7 cellular contexts compared by ENCODE assay signal in the genomic region with DNA sequence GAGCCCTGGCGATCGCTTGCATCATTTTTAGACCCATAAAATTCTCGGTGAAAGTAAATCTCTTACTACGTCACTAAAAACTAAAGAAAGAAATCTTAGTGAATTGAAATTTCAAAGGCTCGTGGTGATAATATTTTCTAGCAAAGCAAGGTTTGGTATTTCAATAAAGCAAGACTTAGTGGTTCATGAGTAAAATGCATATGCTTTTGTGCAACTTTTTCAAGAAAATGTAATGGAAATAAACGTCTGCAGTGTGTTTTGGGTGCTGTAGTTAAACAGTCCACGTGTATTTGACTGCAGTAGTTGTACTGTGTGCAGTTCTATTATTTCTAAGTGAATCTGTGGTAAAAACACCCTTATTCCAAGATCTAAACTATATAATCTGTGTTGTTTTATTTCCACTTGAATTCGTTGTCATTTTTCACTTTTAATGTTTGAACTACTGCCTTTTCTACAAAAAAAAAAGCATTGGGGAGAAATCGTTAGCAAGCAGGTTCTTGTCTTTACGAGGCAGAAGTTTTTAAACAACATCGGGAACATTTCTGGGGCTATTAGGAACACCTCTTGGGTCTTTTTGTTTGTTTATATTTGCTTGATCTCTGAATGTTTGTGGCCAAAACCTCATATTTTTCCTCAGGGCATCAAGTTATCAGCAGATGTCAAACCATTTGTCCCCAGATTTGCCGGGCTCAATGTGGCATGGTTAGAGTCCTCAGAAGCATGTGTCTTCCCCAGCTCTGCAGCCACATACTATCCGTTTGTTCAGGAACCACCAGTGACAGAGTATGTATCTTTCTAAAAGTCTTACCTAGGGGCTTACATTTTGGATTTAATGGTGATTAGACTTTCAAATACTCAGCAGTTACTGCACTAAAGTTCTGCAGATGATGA. TPM values are rescaled to one million over a fixed set of nuclear protein-coding genes. Genes with fewer than 3 reads are reported as not detected.
DNase-seq lines count a peak whose midpoint lies in the region; ATAC-seq and TF ChIP-seq lines count a peak whose summit lies in the region.

No MANE protein-coding gene starts in this region.

- peak overlapping the region; percentile 49; the same call in 1 of the 2 replicates for H3K14ac ChIP-seq in H9 (ENCODE audit: insufficient read depth, low read length)

- H3K56ac ChIP-seq in H9 (ENCODE audit: insufficient read length, low read depth, low read length): no peak overlapping the region

- no peaks in the 10 kb centered on the region for H3K9me3 Mint-ChIP-seq in H9

- H2BK12ac ChIP-seq in H9 (ENCODE audit: insufficient read length, low read depth, low read length): no peak overlapping the region

- no peak overlapping the region for H3K23ac ChIP-seq in H9 (ENCODE audit: insufficient read length, low read depth, low read length)

- no peak overlapping the region for H4K8ac ChIP-seq in H9 (replicated peaks; ENCODE audit: insufficient read length, low read depth, low read length)

- H3K36me3 ChIP-seq in SK-N-MC (ENCODE audit: insufficient read depth, low read length): peaks cover 47% of the 10 kb centered on the region
- H3K36me3 ChIP-seq in fibroblast of lung (ENCODE audit: control insufficient read depth, insufficient read depth, low read length): peaks cover 2% of the 10 kb centered on the region
- peaks cover 0 to 42% of the 10 kb centered on the region in 2 donors for H3K36me3 ChIP-seq in psoas muscle (ENCODE audit: insufficient read depth in 1 of 2, low read depth in 1 of 2)

- TF ChIP-seq CTCF in H9 (conservative IDR thresholded peaks at IDR 0.05): 0 out of 3 replicates have a peak, but pooled peaks have one; percentile 1
- TF ChIP-seq CTCF in fibroblast of lung (conservative IDR thresholded peaks at IDR 0.05 in 1 of 2, IDR thresholded peaks at IDR 0.05 in 1 of 2; ENCODE audit: low read depth in 1 of 2, low read length in 2 of 2): no peak
- no peak for TF ChIP-seq CTCF in psoas muscle (IDR thresholded peaks at IDR 0.05)

- DNase-seq in H9 (no peak), SK-N-MC (ENCODE audit: low read depth, low spot score) (peak; percentile 10), fibroblast of lung (ENCODE audit: low read depth in 2 of 2) (no peak), psoas muscle (no peak), globus pallidus (ENCODE audit: low spot score) (no peak)

- no peak overlapping the region for H2BK15ac ChIP-seq in H9 (ENCODE audit: low read depth, low read length)

- H3K27me3 ChIP-seq in H9 (ENCODE audit: insufficient read depth, low read length) (no peaks in the 10 kb centered on the region), fibroblast of lung (ENCODE audit: control insufficient read depth, insufficient read depth, low read length) (no peaks in the 10 kb centered on the region), psoas muscle (ENCODE audit: insufficient read depth in 3 of 3, low read length in 2 of 3) (no peaks in the 10 kb centered on the region)

- peak overlapping the region; percentile 79 to 88 for H3K4me3 Mint-ChIP-seq in H9

- H3K9ac ChIP-seq in H9 (ENCODE audit: extremely low read depth, insufficient read length, low read length) (peak overlapping the region; percentile 88), SK-N-MC (ENCODE audit: insufficient read length) (peak overlapping the region; percentile 96), fibroblast of lung (ENCODE audit: insufficient read depth, low read length) (peak overlapping the region; percentile 100)

- H4K20me1 ChIP-seq in H9 (ENCODE audit: control insufficient read depth, insufficient read depth, insufficient read length) (no peaks in the 10 kb centered on the region), fibroblast of lung (ENCODE audit: control insufficient read depth, extremely low read depth, insufficient read depth, low read length) (peaks cover 2% of the 10 kb centered on the region)

- H4K5ac ChIP-seq in H9 (ENCODE audit: insufficient read length, low read depth, low read length): no peak overlapping the region

- peak overlapping the region; percentile 73 for H3T11ph ChIP-seq in H9 (ENCODE audit: low read length)

- H3K36me3 Mint-ChIP-seq in H9 (ENCODE audit: insufficient read depth in 1 of 3, low read depth in 3 of 3): peaks cover 26 to 62% (median 59%) of the 10 kb centered on the region in 3 experiments; a peak in 6 of 7 replicates

- H3K79me2 ChIP-seq in H9 (ENCODE audit: insufficient read depth, low read length) (peaks cover 25% of the 10 kb centered on the region; the same call in 1 of the 2 replicates), fibroblast of lung (ENCODE audit: control insufficient read depth, insufficient read depth, low read length) (peaks cover 59% of the 10 kb centered on the region)

- no CpG with 5 or more reads among the region's 13 CpGs for WGBS in H9 (ENCODE audit: extremely low coverage, insufficient read length, low lambda C conversion rate)
- WGBS in psoas muscle, 3 donors: 1 to 3% (median 2%) methylated on average over 13 of the region's 13 CpGs

- H2BK20ac ChIP-seq in H9 (ENCODE audit: low read depth, low read length, poor library complexity, severe bottlenecking): no peak overlapping the region

- peaks cover 4% of the 10 kb centered on the region for H3K79me1 ChIP-seq in H9 (ENCODE audit: insufficient read depth, low read depth, low read length, poor library complexity, severe bottlenecking)

- H2AFZ ChIP-seq in H9 (ENCODE audit: low read length) (no peak overlapping the region), fibroblast of lung (ENCODE audit: low read length) (no peak overlapping the region)

- H3K4me1 ChIP-seq in H9 (ENCODE audit: insufficient read depth, low read length) (no peaks in the 10 kb centered on the region), fibroblast of lung (ENCODE audit: control insufficient read depth, extremely low read depth, insufficient read depth, low read length) (peaks cover 11% of the 10 kb centered on the region), psoas muscle (peaks cover 52% of the 10 kb centered on the region)

- H3K27ac ChIP-seq in H9 (ENCODE audit: insufficient read length, low read depth, low read length) (peak overlapping the region; percentile 86), SK-N-MC (peak overlapping the region; percentile 99), fibroblast of lung (ENCODE audit: insufficient read depth, low read length) (peak overlapping the region; percentile 99), psoas muscle (peak overlapping the region; percentile 100)

- peak overlapping the region; percentile 46 for H3K4me2 ChIP-seq in H9 (ENCODE audit: insufficient read depth, insufficient read length, low read length)
- H3K4me2 ChIP-seq in fibroblast of lung (ENCODE audit: extremely low read depth, insufficient read depth, low read length): peak overlapping the region; percentile 77

- H3K9me3 ChIP-seq in H9 (ENCODE audit: control insufficient read depth, low read depth, low read length) (no peaks in the 10 kb centered on the region), SK-N-MC (ENCODE audit: low read depth, low read length) (no peaks in the 10 kb centered on the region), fibroblast of lung (ENCODE audit: control insufficient read depth, insufficient read depth, low read depth, low read length) (no peaks in the 10 kb centered on the region), psoas muscle (no peaks in the 10 kb centered on the region)

- H3K27me3 Mint-ChIP-seq in H9 (ENCODE audit: low read depth): no peaks in the 10 kb centered on the region

- H2BK120ac ChIP-seq in H9 (ENCODE audit: low read depth, low read length, poor library complexity, severe bottlenecking): no peak overlapping the region

- no peak overlapping the region for H2BK5ac ChIP-seq in H9 (ENCODE audit: insufficient read length, low read length)

- peaks cover 4% of the 10 kb centered on the region for H3K23me2 ChIP-seq in H9 (ENCODE audit: insufficient read length, low read depth, low read length, poor library complexity, severe bottlenecking)

- peak overlapping the region; percentile 90 to 100 (median 99) for H3K27ac Mint-ChIP-seq in H9

- intact Hi-C loops in psoas muscle (cut with DNase I): loop anchor here in 1 of 2 donors (2.0 kb wide), 1 partner anchor 230 kb away; no protein-coding TSS in a partner anchor

- H3K4me3 ChIP-seq in SK-N-MC: peak overlapping the region; percentile 91
- H3K4me3 ChIP-seq in fibroblast of lung (replicated peaks in 1 of 4; ENCODE audit: control extremely low read depth in 1 of 4, insufficient read depth in 1 of 4, low read depth in 3 of 4, low read length in 4 of 4): peak overlapping the region; percentile 43 to 94 (median 52)
- H3K4me3 ChIP-seq in psoas muscle: peak overlapping the region; percentile 93

- no peak overlapping the region for H4K91ac ChIP-seq in H9 (ENCODE audit: insufficient read length, low read depth, low read length)

- no peak overlapping the region for H2AK5ac ChIP-seq in H9 (ENCODE audit: insufficient read length, low read length)

- H3K4me1 Mint-ChIP-seq in H9: peaks cover 27 to 31% of the 10 kb centered on the region in 2 experiments

- peak overlapping the region; percentile 4 for H3K18ac ChIP-seq in H9 (ENCODE audit: insufficient read length, low read depth, low read length)

- H3K4ac ChIP-seq in H9 (ENCODE audit: low read depth, low read length): no peak overlapping the region

- ATAC-seq in psoas muscle (no peak), HG03139 (IDR thresholded peaks at IDR 0.05; ENCODE audit: unreplicated experiment) (no peak), HG02642 (IDR thresholded peaks at IDR 0.05; ENCODE audit: poor library complexity, unreplicated experiment) (no peak)

RNA-seq across cellular contexts. Expression of a gene that starts 1.0 kb away (rescaled TPM):
- total RNA-seq in H9 (2021) (58.2 and 62.7 TPM in 2 replicates), fibroblast of lung (29.0 and 33.0 TPM in 2 replicates), psoas muscle (10 to 100 TPM; 26.2 to 49.0 (median 38.6) TPM)
- polyA plus RNA-seq in fibroblast of lung (20.9 and 23.0 TPM in 2 replicates), psoas muscle (10 to 100 TPM; 31.9 to 80.8 (median 45.4) TPM)
- 11.8 and 13.4 TPM in 2 replicates for polyA plus RNA-seq in fibroblast of lung (2012)
- polyA minus RNA-seq in fibroblast of lung (ENCODE audit: low replicate concordance): 10.4 and 16.0 TPM in 2 replicates

RNA-seq across cellular contexts. Expression of a gene that starts 8.3 kb away (rescaled TPM):
- total RNA-seq in H9 (2021): 210 and 211 TPM in 2 replicates
- total RNA-seq in fibroblast of lung: 25.9 and 69.7 TPM in 2 replicates
- 101 and 272 TPM in 2 replicates for polyA plus RNA-seq in fibroblast of lung
- 67.7 and 187 TPM in 2 replicates for polyA plus RNA-seq in fibroblast of lung (2012)
- polyA minus RNA-seq in fibroblast of lung (ENCODE audit: low replicate concordance): 14.9 and 22.0 TPM in 2 replicates
- 10 to 100 TPM in 2 of 4 donors, 1 to 10 TPM in 2; 3.6 to 14.4 (median 10.6) TPM for total RNA-seq in psoas muscle
- polyA plus RNA-seq in psoas muscle: 100 to 1,000 TPM in 1 of 3 donors, 10 to 100 TPM in 2; 25.6 to 170 (median 68.3) TPM
